ENCODE assay signal across 23 cellular contexts in genomic region chr10:51469666-51470065, GRCh38.
A peak's percentile ranks its signal among the peaks of the same experiment; 100 is the strongest.
DNase-seq lines count a peak whose midpoint lies in the region; ATAC-seq, FAIRE-seq and TF ChIP-seq lines count a peak whose summit lies in the region.
"Had no signal": no experiment of that assay in that cellular context is flagged by ENCODE, and none has a peak within 500 bp of the region (broad histone marks: within the 10 kb centered on the region; RNA-seq: fewer than 3 reads in every experiment).

No MANE protein-coding gene starts in this region.

- BruUV-seq in PC-3 (replicated peaks; lab: Mats Ljungman, UMichigan), result no TSS peak

- TF ChIP-seq CTCF in PC-3 (conservative IDR thresholded peaks at IDR 0.05; ENCODE audit: low read depth, low read length) (no peak), bronchial epithelial cell (IDR thresholded peaks at IDR 0.05; ENCODE audit: insufficient read depth, low read length, severe bottlenecking) (no peak), WERI-Rb-1 (IDR thresholded peaks at IDR 0.05; ENCODE audit: low read depth, low read length) (no peak)

- H3K79me2 ChIP-seq in PC-3 (ENCODE audit: low read length), result no peaks in the 10 kb centered on the region

- DNase-seq in M059J (ENCODE audit: low read depth) (peak; percentile 12), PC-3 (peak; percentile 93), bronchial epithelial cell (ENCODE audit: low read depth) (peak; percentile 5), WERI-Rb-1 (no peak), SHP77 treated with DMSO at 0.1 percent for 48 hours (lab: John Stamatoyannopoulos, UW) (no peak), NCI-H1105 treated with DMSO at 0.1 percent for 48 hours (lab: John Stamatoyannopoulos, UW) (no peak)
- DNase-seq: 8988T; ACHN; BE2C; C1 segment of cervical spinal cord; CD4-positive, alpha-beta memory T cell; CD4-positive, CD25-positive, alpha-beta regulatory T cell; CD8-positive, alpha-beta memory T cell; COR-L47; DMS 273 treated with DMSO at 0.1 percent for 48 hours; DMS153; DMS79 treated with DMSO at 0.1 percent for 48 hours; GF-D8 had no signal

- H3K9me3 ChIP-seq in PC-3 (ENCODE audit: low read length), result 0 out of 2 replicates have a peak, but pooled peaks cover 8% of the 10 kb centered on the region
- H3K9me3 ChIP-seq in WERI-Rb-1 (ENCODE audit: severe bottlenecking), result no peaks in the 10 kb centered on the region
- H3K9me3 ChIP-seq: BE2C, BLaER1 had no signal

- POLR2A ChIA-PET in PC-3 (lab: Charles Lee; ENCODE audit: unreplicated experiment), result no interaction called here

- intact Hi-C loops in PC-3 (cut with micrococcal nuclease), result loop anchor here (5.0 kb wide), 1 partner anchor 213 kb away; no protein-coding TSS in a partner anchor

- no peaks in the 10 kb centered on the region for H3K27me3 ChIP-seq in PC-3 (ENCODE audit: low read length)
- no peaks in the 10 kb centered on the region for H3K27me3 ChIP-seq in bronchial epithelial cell (ENCODE audit: control insufficient read depth, insufficient read depth, low read length)
- no peaks in the 10 kb centered on the region for H3K27me3 ChIP-seq in WERI-Rb-1 (ENCODE audit: insufficient read depth, low read depth, severe bottlenecking)
- H3K27me3 ChIP-seq: BE2C, BLaER1 had no signal

- H3K27ac ChIP-seq in PC-3 (ENCODE audit: low read length) (peak overlapping the region; percentile 43), WERI-Rb-1 (no peak overlapping the region)
- H3K27ac ChIP-seq: BLaER1 had no signal

- no peaks in the 10 kb centered on the region for H3K9me2 ChIP-seq in PC-3 (replicated peaks; ENCODE audit: low read length)

- H4K20me1 ChIP-seq in PC-3 (ENCODE audit: low read length), result no peaks in the 10 kb centered on the region
- H4K20me1 ChIP-seq: BLaER1 had no signal

- H3K4me3 ChIP-seq in PC-3 (ENCODE audit: low read length), result no peak overlapping the region
- no peak overlapping the region for H3K4me3 ChIP-seq in bronchial epithelial cell (ENCODE audit: low read depth, low read length)
- no peak overlapping the region for H3K4me3 ChIP-seq in WERI-Rb-1 (ENCODE audit: low read depth, low read length)
- H3K4me3 ChIP-seq: BLaER1 had no signal

- H3K36me3 ChIP-seq in PC-3 (ENCODE audit: low read depth, low read length) (peaks cover 4% of the 10 kb centered on the region; the same call in 1 of the 2 replicates), bronchial epithelial cell (ENCODE audit: control insufficient read depth, insufficient read depth, low read length) (no peaks in the 10 kb centered on the region), WERI-Rb-1 (no peaks in the 10 kb centered on the region)
- H3K36me3 ChIP-seq: BE2C, BLaER1 had no signal

- H2AFZ ChIP-seq in PC-3 (ENCODE audit: low read length), result no peak overlapping the region

- peaks cover 30% of the 10 kb centered on the region for H3K4me1 ChIP-seq in PC-3 (ENCODE audit: insufficient read depth, low read length)
- H3K4me1 ChIP-seq: BE2C, BLaER1 had no signal

- CTCF ChIA-PET in PC-3 (lab: Charles Lee), result interaction anchor here (0.6 kb wide), 1 partner anchor 42 kb away, joined by 3 read pairs; no protein-coding TSS in a partner anchor

- H3K9ac ChIP-seq in PC-3 (ENCODE audit: low read length), result no peak overlapping the region
- H3K9ac ChIP-seq: BLaER1 had no signal

- FAIRE-seq in bronchial epithelial cell (lab: Jason Lieb, UNC), result no peak
- FAIRE-seq: A204.1, GM12891, GM19239 had no signal

- 0 out of 2 replicates have a peak overlapping the region, but pooled peaks have one; percentile 1 for H3K4me2 ChIP-seq in PC-3 (ENCODE audit: low read length)
- H3K4me2 ChIP-seq: BLaER1 had no signal

- ATAC-seq in PC-3, result peak; percentile 77
- no peak for ATAC-seq in GM21723 (IDR thresholded peaks at IDR 0.05; ENCODE audit: unreplicated experiment)

- H3F3A ChIP-seq in PC-3 (ENCODE audit: low read length, unreplicated experiment), result peaks cover 10% of the 10 kb centered on the region

Comparison
In these comparisons a context has a peak if more than half of its experiments do, and no peak if none do; other contexts are left out.
1. DNase-seq: peak in M059J (single experiment), PC-3 (single experiment) and bronchial epithelial cell (single experiment); none in WERI-Rb-1 (single experiment), SHP77 treated with DMSO at 0.1 percent for 48 hours (single experiment) and NCI-H1105 treated with DMSO at 0.1 percent for 48 hours (single experiment).